In genomic region chr3:104646196-104646595, GRCh38 we compare ENCODE assay signal across 21 cellular contexts.
DNase-seq lines count a peak whose midpoint lies in the region; ATAC-seq and TF ChIP-seq lines count a peak whose summit lies in the region.
"Had no signal": no experiment of that assay in that cellular context is flagged by ENCODE, and none has a peak within 500 bp of the region (broad histone marks: within the 10 kb centered on the region; RNA-seq: fewer than 3 reads in every experiment).

No MANE protein-coding gene starts in this region.

- no peak overlapping the region for H3K4me3 Mint-ChIP-seq in GM23338
- no peak overlapping the region for H3K4me3 Mint-ChIP-seq in naive thymus-derived CD4-positive, alpha-beta T cell
- H3K4me3 Mint-ChIP-seq: CD4-positive, CD25-positive, alpha-beta regulatory T cell; CD8-positive, alpha-beta memory T cell; HFFc6; IgD-negative memory B cell had no signal

- H3K9me2 ChIP-seq in GM23338 (ENCODE audit: insufficient read depth), result no peaks in the 10 kb centered on the region
- no peaks in the 10 kb centered on the region for H3K9me2 ChIP-seq in PC-9 (ENCODE audit: insufficient read depth)

- no TSS peak for BruUV-seq in PC-9 (replicated peaks; lab: Mats Ljungman, UMichigan)

- H4K20me1 ChIP-seq in GM23338 (replicated peaks; ENCODE audit: insufficient read depth), result no peaks in the 10 kb centered on the region
- H4K20me1 ChIP-seq in PC-9 (ENCODE audit: insufficient read depth), result no peaks in the 10 kb centered on the region

- CTCF ChIA-PET in PC-9 (lab: Charles Lee), result no interaction called here
- CTCF ChIA-PET in naive thymus-derived CD4-positive, alpha-beta T cell (lab: Charles Lee), result no interaction called here

- POLR2A ChIA-PET in PC-9 (lab: Charles Lee; ENCODE audit: unreplicated experiment), result no interaction called here
- POLR2A ChIA-PET in naive thymus-derived CD4-positive, alpha-beta T cell (lab: Charles Lee), result no interaction called here

- no peak overlapping the region for H3K4me3 ChIP-seq in GM23338
- no peak overlapping the region for H3K4me3 ChIP-seq in PC-9
- no peak overlapping the region for H3K4me3 ChIP-seq in parathyroid adenoma (ENCODE audit: low read depth, low read length)
- no peak overlapping the region for H3K4me3 ChIP-seq in naive thymus-derived CD4-positive, alpha-beta T cell (ENCODE audit: low read length)
- H3K4me3 ChIP-seq: GM23248 had no signal

- peaks cover under 1% of the 10 kb centered on the region; the same call in 1 of the 3 replicates for H3K9me3 Mint-ChIP-seq in GM23338
- peaks cover 0 to 7% (median 0%) of the 10 kb centered on the region in 11 donors for H3K9me3 Mint-ChIP-seq in naive thymus-derived CD4-positive, alpha-beta T cell
- H3K9me3 Mint-ChIP-seq: CD8-positive, alpha-beta memory T cell; HFFc6 had no signal

- H3K79me2 ChIP-seq in GM23338 (replicated peaks; ENCODE audit: insufficient read depth) (no peaks in the 10 kb centered on the region), PC-9 (ENCODE audit: low read depth) (no peaks in the 10 kb centered on the region), parathyroid adenoma (no peaks in the 10 kb centered on the region)

- no peak for ATAC-seq in GM23338
- no peak for ATAC-seq in naive thymus-derived CD4-positive, alpha-beta T cell
- no peak for ATAC-seq in HG03565 (IDR thresholded peaks at IDR 0.05; ENCODE audit: unreplicated experiment)
- ATAC-seq: HCT116, HepG2 had no signal

- no peaks in the 10 kb centered on the region for H3K36me3 ChIP-seq in GM23338 (ENCODE audit: insufficient read depth)
- no peaks in the 10 kb centered on the region for H3K36me3 ChIP-seq in PC-9 (ENCODE audit: low read depth)
- no peaks in the 10 kb centered on the region for H3K36me3 ChIP-seq in parathyroid adenoma (ENCODE audit: control insufficient read depth, insufficient read depth, low read length)
- H3K36me3 ChIP-seq in naive thymus-derived CD4-positive, alpha-beta T cell (ENCODE audit: control insufficient read depth in 2 of 3, insufficient read depth in 3 of 3, low read length in 3 of 3), result no peaks in the 10 kb centered on the region
- H3K36me3 ChIP-seq: BE2C had no signal

- no peak overlapping the region for H3K4me2 ChIP-seq in GM23338
- H3K4me2 ChIP-seq in PC-9, result no peak overlapping the region
- H3K4me2 ChIP-seq in parathyroid adenoma (ENCODE audit: low read length), result peak overlapping the region; percentile 29

- H3K27ac ChIP-seq in GM23338 (ENCODE audit: low read depth), result no peak overlapping the region
- no peak overlapping the region for H3K27ac ChIP-seq in PC-9
- peak overlapping the region; percentile 65 for H3K27ac ChIP-seq in parathyroid adenoma
- H3K27ac ChIP-seq in naive thymus-derived CD4-positive, alpha-beta T cell (ENCODE audit: low read depth, low read length), result no peak overlapping the region
- H3K27ac ChIP-seq: GM23248 had no signal

- no peaks in the 10 kb centered on the region for H3K9me3 ChIP-seq in PC-9 (ENCODE audit: insufficient read depth, low read depth)
- H3K9me3 ChIP-seq in parathyroid adenoma (ENCODE audit: control insufficient read depth, low read length), result no peaks in the 10 kb centered on the region
- no peaks in the 10 kb centered on the region for H3K9me3 ChIP-seq in naive thymus-derived CD4-positive, alpha-beta T cell (ENCODE audit: control insufficient read depth in 2 of 3, low read length in 3 of 3)
- H3K9me3 ChIP-seq: BE2C had no signal

- TF ChIP-seq CTCF in GM23338 (conservative IDR thresholded peaks at IDR 0.05; ENCODE audit: low read depth in 2 of 2) (no peak), PC-9 (conservative IDR thresholded peaks at IDR 0.05) (no peak), parathyroid adenoma (IDR thresholded peaks at IDR 0.05) (no peak)

- peak overlapping the region; percentile 9; the same call in 1 of the 2 replicates for H3K27ac Mint-ChIP-seq in GM23338
- H3K27ac Mint-ChIP-seq in naive thymus-derived CD4-positive, alpha-beta T cell, result no peak overlapping the region
- H3K27ac Mint-ChIP-seq: CD4-positive, CD25-positive, alpha-beta regulatory T cell; CD8-positive, alpha-beta memory T cell; HFFc6; IgD-negative memory B cell had no signal

- no peak overlapping the region for H3K9ac ChIP-seq in parathyroid adenoma
- H3K9ac ChIP-seq: GM23248 had no signal

- intact Hi-C loops in PC-9 (cut with micrococcal nuclease; ENCODE audit: unreplicated experiment), result no loop called here
- intact Hi-C loops in naive thymus-derived CD4-positive, alpha-beta T cell (cut with micrococcal nuclease), result no loop called here

- no peaks in the 10 kb centered on the region for H3K4me1 Mint-ChIP-seq in GM23338
- no peaks in the 10 kb centered on the region for H3K4me1 Mint-ChIP-seq in naive thymus-derived CD4-positive, alpha-beta T cell
- H3K4me1 Mint-ChIP-seq: CD4-positive, CD25-positive, alpha-beta regulatory T cell; CD8-positive, alpha-beta memory T cell had no signal

- no peaks in the 10 kb centered on the region for H3K27me3 ChIP-seq in GM23338 (ENCODE audit: insufficient read depth)
- no peaks in the 10 kb centered on the region for H3K27me3 ChIP-seq in PC-9 (ENCODE audit: insufficient read depth, low read depth)
- no peaks in the 10 kb centered on the region for H3K27me3 ChIP-seq in parathyroid adenoma (ENCODE audit: control insufficient read depth, insufficient read depth, low read length)
- no peaks in the 10 kb centered on the region for H3K27me3 ChIP-seq in naive thymus-derived CD4-positive, alpha-beta T cell (ENCODE audit: control insufficient read depth in 2 of 2, insufficient read depth in 2 of 2, low read length in 2 of 2)
- H3K27me3 ChIP-seq: BE2C had no signal

- DNase-seq in GM23338 (ENCODE audit: low spot score), result no peak
- no peak for DNase-seq in PC-9
- peak; percentile 4 for DNase-seq in fibroblast of peridontal ligament (ENCODE audit: extremely low read depth)
- no peak for DNase-seq in DMS153 (lab: John Stamatoyannopoulos, UW)
- no peak for DNase-seq in naive thymus-derived CD4-positive, alpha-beta T cell
- DNase-seq: ACHN; BE2C; C1 segment of cervical spinal cord; CD4-positive, CD25-positive, alpha-beta regulatory T cell; CD8-positive, alpha-beta memory T cell; COR-L47; DMS79; GDM1; GM23248; H7; HFFc6 had no signal

- H3F3A ChIP-seq in GM23338 (replicated peaks; ENCODE audit: low read depth) (no peaks in the 10 kb centered on the region), PC-9 (ENCODE audit: insufficient read depth, low read depth) (no peaks in the 10 kb centered on the region)

- H3K4me1 ChIP-seq in GM23338 (ENCODE audit: insufficient read depth), result no peaks in the 10 kb centered on the region
- H3K4me1 ChIP-seq in PC-9 (replicated peaks; ENCODE audit: insufficient read depth), result no peaks in the 10 kb centered on the region
- H3K4me1 ChIP-seq in parathyroid adenoma, result peaks cover 30% of the 10 kb centered on the region
- no peaks in the 10 kb centered on the region for H3K4me1 ChIP-seq in naive thymus-derived CD4-positive, alpha-beta T cell (ENCODE audit: control insufficient read depth in 2 of 2, insufficient read depth in 2 of 2, low read length in 2 of 2)

- H2AFZ ChIP-seq in GM23338 (no peak overlapping the region), PC-9 (0 out of 2 replicates have a peak overlapping the region, but pooled peaks have one; percentile 10), parathyroid adenoma (peak overlapping the region; percentile 26)
- H2AFZ ChIP-seq: GM23248 had no signal

- no peaks in the 10 kb centered on the region for H3K36me3 Mint-ChIP-seq in GM23338 (ENCODE audit: low read depth)
- no peaks in the 10 kb centered on the region for H3K36me3 Mint-ChIP-seq in naive thymus-derived CD4-positive, alpha-beta T cell
- H3K36me3 Mint-ChIP-seq: CD4-positive, CD25-positive, alpha-beta regulatory T cell; CD8-positive, alpha-beta memory T cell; IgD-negative memory B cell had no signal

- no peaks in the 10 kb centered on the region for H3K27me3 Mint-ChIP-seq in GM23338 (ENCODE audit: insufficient read depth, low read depth, poor library complexity)
- peaks cover 0 to 4% (median 0%) of the 10 kb centered on the region in 5 donors for H3K27me3 Mint-ChIP-seq in naive thymus-derived CD4-positive, alpha-beta T cell
- H3K27me3 Mint-ChIP-seq: CD4-positive, CD25-positive, alpha-beta regulatory T cell; CD8-positive, alpha-beta memory T cell; IgD-negative memory B cell had no signal

TF ChIP-seq in GM23338, 12 proteins besides CTCF, POLR2A, EP300 and RAD21:
- no peak for TF ChIP-seq EZH2phosphoT487 (IDR thresholded peaks at IDR 0.05; ENCODE audit: unreplicated experiment)
